ENCODE assay signal across 1 cellular context in genomic region chr5:178230879-178231735, GRCh38.
TF ChIP-seq lines count a peak whose summit lies in the region.

No MANE protein-coding gene starts in this region.

TF ChIP-seq in endothelial cell of umbilical vein, 7 proteins besides CTCF, POLR2A, EP300 and RAD21 (continued from another document):
- TF ChIP-seq GATA2 (IDR thresholded peaks at IDR 0.05; ENCODE audit: insufficient read depth, insufficient read length, low read depth, low read length), result no peak
